In the genomic region with DNA sequence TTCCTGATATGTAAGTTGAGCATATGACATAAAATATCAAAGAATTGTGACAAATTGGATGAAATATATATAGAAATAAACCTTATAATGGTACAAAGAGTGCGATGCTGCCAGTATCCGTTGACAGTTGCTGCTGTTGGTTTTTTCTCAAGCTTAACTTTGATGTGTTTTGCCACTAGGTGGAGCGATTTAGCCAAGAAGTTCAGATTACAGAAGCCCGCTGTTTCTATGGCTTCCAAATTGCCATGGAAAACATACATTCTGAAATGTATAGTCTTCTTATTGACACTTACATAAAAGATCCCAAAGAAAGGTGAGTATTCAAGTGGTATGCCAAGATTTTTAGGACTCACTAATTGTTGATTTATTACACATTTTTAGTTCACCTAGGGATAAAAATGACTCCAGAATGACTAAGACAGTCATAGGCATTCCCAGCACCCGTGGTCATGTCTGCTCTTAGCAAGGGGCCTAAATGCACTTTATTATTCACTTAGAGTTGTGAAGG, we compare ENCODE assay signal across 8 cellular contexts. TPM values are rescaled to one million over a fixed set of nuclear protein-coding genes. Genes with fewer than 3 reads are reported as not detected.
DNase-seq lines count a peak whose midpoint lies in the region; ATAC-seq lines count a peak whose summit lies in the region.

No MANE protein-coding gene starts in this region.

- no peak for ATAC-seq in GM21381 (IDR thresholded peaks at IDR 0.05; ENCODE audit: unreplicated experiment)

- peak; percentile 61 for DNase-seq in stimulated activated CD4-positive, alpha-beta T cell treated with anti-CD3 and anti-CD28 coated beads, Interleukin-4, amount 100 ng/mL, for 24 hours
- no peak for DNase-seq in stimulated activated CD4-positive, alpha-beta T cell treated with anti-CD3 and anti-CD28 coated beads, Interleukin-4, amount 100 ng/mL, for 1 hour
- peak; percentile 36 for DNase-seq in NCI-H1105 (lab: John Stamatoyannopoulos, UW)
- peak; percentile 71 for DNase-seq in SK-N-DZ (ENCODE audit: low spot score)
- peak; percentile 58 for DNase-seq in cerebellum (ENCODE audit: low spot score)
- DNase-seq in midbrain (lab: John Stamatoyannopoulos, UW): peak; percentile 82
- DNase-seq in T1000 (lab: John Stamatoyannopoulos, UW): no peak

RNA-seq across cellular contexts. Expression of a gene that starts 2.1 kb away (rescaled TPM):
- polyA plus RNA-seq in SK-N-DZ (2014; cell fraction: cytosol; rRNA removed): 126 and 131 TPM in 2 replicates
- 60.6 and 127 TPM in 2 replicates for polyA plus RNA-seq in SK-N-DZ (2014; cell fraction: nucleus; rRNA removed)
- 18.6 TPM for total RNA-seq in cerebellum

RNA-seq across cellular contexts. Expression of a gene that starts 44.4 kb away (rescaled TPM):
- not detected in 2 replicates for polyA plus RNA-seq in SK-N-DZ (2014; cell fraction: cytosol; rRNA removed)
- polyA plus RNA-seq in SK-N-DZ (2014; cell fraction: nucleus; rRNA removed): not detected in 2 replicates
- 0.45 TPM for total RNA-seq in cerebellum

Comparison
In these comparisons a context has a peak if more than half of its experiments do, and no peak if none do; other contexts are left out.
1. DNase-seq: peak in stimulated activated CD4-positive, alpha-beta T cell treated with anti-CD3 and anti-CD28 coated beads, Interleukin-4, amount 100 ng/mL, for 24 hours (single experiment), NCI-H1105 (single experiment), SK-N-DZ (single experiment), cerebellum (single experiment) and midbrain (single experiment); none in stimulated activated CD4-positive, alpha-beta T cell treated with anti-CD3 and anti-CD28 coated beads, Interleukin-4, amount 100 ng/mL, for 1 hour (single experiment) and T1000 (single experiment).